In the genomic region with DNA sequence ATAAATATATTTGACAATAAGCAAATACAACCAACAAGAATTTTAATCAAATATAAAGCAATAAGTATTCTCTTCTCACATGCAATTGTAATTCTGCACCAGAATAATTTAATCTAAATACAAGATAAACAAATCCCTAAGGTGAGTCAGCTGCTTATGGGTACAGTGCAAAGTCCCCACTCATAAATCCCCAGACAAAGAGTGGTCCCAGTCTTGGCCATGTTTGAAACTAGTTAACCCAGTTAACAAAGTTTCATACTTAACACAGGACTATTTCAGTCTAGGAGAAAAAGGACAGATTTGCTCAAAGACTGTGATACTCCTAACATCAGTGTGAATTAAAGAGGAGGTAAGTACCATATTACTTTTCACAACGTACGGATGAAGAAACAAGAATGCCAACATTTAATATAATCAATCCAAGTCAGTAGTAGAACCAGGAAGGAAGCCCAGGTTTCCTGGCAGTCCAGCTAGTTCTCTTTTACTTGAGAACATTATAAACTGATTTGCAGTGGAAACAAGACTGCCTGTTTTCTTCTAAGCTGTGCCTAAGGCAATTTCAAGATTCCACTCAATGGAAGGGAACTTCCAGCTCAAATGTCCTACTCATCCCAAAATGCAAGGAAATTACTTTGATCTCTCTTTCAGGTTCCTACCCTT, we compare ENCODE assay signal across 20 cellular contexts. TPM values are rescaled to one million over a fixed set of nuclear protein-coding genes. Genes with fewer than 3 reads are reported as not detected.
DNase-seq lines count a peak whose midpoint lies in the region; ATAC-seq and TF ChIP-seq lines count a peak whose summit lies in the region.
"Had no signal": no experiment of that assay in that cellular context is flagged by ENCODE, and none has a peak within 500 bp of the region (broad histone marks: within the 10 kb centered on the region; RNA-seq: fewer than 3 reads in every experiment).

No MANE protein-coding gene starts in this region.

- peaks cover 82% of the 10 kb centered on the region for H3K4me1 Mint-ChIP-seq in CD4-positive, alpha-beta T cell (ENCODE audit: low read depth)
- peaks cover 61% of the 10 kb centered on the region for H3K4me1 Mint-ChIP-seq in activated T-helper 1 cell treated with anti-CD3 and anti-CD28 coated beads, Interleukin-12 subunit alpha, Interleukin-12 subunit beta, Interleukin-2, Interleukin-4 antibody, amounts not matched to agents 30 ng/mL and 10 ng/mL and 1 ng/mL, durations not matched to agents 14 hours and 24 hours and 36 hours (ENCODE audit: low read depth)
- H3K4me1 Mint-ChIP-seq: brain had no signal

- no peak overlapping the region for H3K9ac ChIP-seq in BLaER1

- CTCF ChIA-PET in CD4-positive, alpha-beta T cell (lab: Charles Lee) = interaction anchor here (1.8 kb wide), 1 partner anchor 11 kb away, joined by 8 read pairs; a partner anchor contains a TSS

- H3K4me2 ChIP-seq in BLaER1 = peak overlapping the region; percentile 16; the same call in 1 of the 2 replicates

- peak overlapping the region; percentile 75 for H3K27ac Mint-ChIP-seq in CD4-positive, alpha-beta T cell
- H3K27ac Mint-ChIP-seq in activated T-helper 1 cell treated with anti-CD3 and anti-CD28 coated beads, Interleukin-12 subunit alpha, Interleukin-12 subunit beta, Interleukin-2, Interleukin-4 antibody, amounts not matched to agents 30 ng/mL and 10 ng/mL and 1 ng/mL, durations not matched to agents 14 hours and 24 hours and 36 hours = no peak overlapping the region
- H3K27ac Mint-ChIP-seq: brain had no signal

- H3K4me3 ChIP-seq in BLaER1 (no peak overlapping the region), BE2C (ENCODE audit: low read depth, low read length) (no peak overlapping the region)
- H3K4me3 ChIP-seq: left ventricle myocardium inferior, skin epidermis, transverse colon had no signal

- POLR2A ChIA-PET in CD4-positive, alpha-beta T cell (lab: Charles Lee) = interaction anchor here (1.4 to 1.6 kb wide), 2 partner anchors 9 to 11 kb away, joined by 6 read pairs; a partner anchor contains a TSS

- H3K9me3 ChIP-seq in BLaER1 (peaks cover 20% of the 10 kb centered on the region), BE2C (no peaks in the 10 kb centered on the region)
- no peaks in the 10 kb centered on the region for H3K9me3 ChIP-seq in CD4-positive, alpha-beta T cell (ENCODE audit: control insufficient read depth, low read length)
- H3K9me3 ChIP-seq: Caco-2, left ventricle myocardium inferior, neutrophil, transverse colon had no signal

- H3K27me3 ChIP-seq in BLaER1 (no peaks in the 10 kb centered on the region), BE2C (no peaks in the 10 kb centered on the region)
- H3K27me3 ChIP-seq in CD4-positive, alpha-beta T cell (ENCODE audit: control insufficient read depth, insufficient read depth, low read length) = no peaks in the 10 kb centered on the region
- H3K27me3 ChIP-seq: neutrophil, transverse colon had no signal

- no peaks in the 10 kb centered on the region for H3K27me3 Mint-ChIP-seq in CD4-positive, alpha-beta T cell
- no peaks in the 10 kb centered on the region for H3K27me3 Mint-ChIP-seq in activated T-helper 1 cell treated with anti-CD3 and anti-CD28 coated beads, Interleukin-12 subunit alpha, Interleukin-12 subunit beta, Interleukin-2, Interleukin-4 antibody, amounts not matched to agents 30 ng/mL and 10 ng/mL and 1 ng/mL, durations not matched to agents 14 hours and 24 hours and 36 hours (ENCODE audit: insufficient read depth)

- peaks cover 2% of the 10 kb centered on the region for H3K9me3 Mint-ChIP-seq in CD4-positive, alpha-beta T cell
- H3K9me3 Mint-ChIP-seq in activated T-helper 1 cell treated with anti-CD3 and anti-CD28 coated beads, Interleukin-12 subunit alpha, Interleukin-12 subunit beta, Interleukin-2, Interleukin-4 antibody, amounts not matched to agents 30 ng/mL and 10 ng/mL and 1 ng/mL, durations not matched to agents 14 hours and 24 hours and 36 hours = no peaks in the 10 kb centered on the region
- H3K9me3 Mint-ChIP-seq: activated naive CD4-positive, alpha-beta T cell treated with anti-CD3 and anti-CD28 coated beads, Interleukin-2, amount 50 U/mL, for 72 hours had no signal

- H3K27ac ChIP-seq in BLaER1 = no peak overlapping the region
- no peak overlapping the region for H3K27ac ChIP-seq in CD4-positive, alpha-beta T cell (ENCODE audit: low read depth, low read length)
- H3K27ac ChIP-seq: left ventricle myocardium inferior, neutrophil, transverse colon had no signal

- no peak for DNase-seq in CD4-positive, alpha-beta T cell
- no peak for DNase-seq in activated T-helper 1 cell treated with anti-CD3 and anti-CD28 coated beads, Interleukin-12 subunit alpha, Interleukin-12 subunit beta, Interleukin-2, Interleukin-4 antibody, amounts not matched to agents 30 ng/mL and 10 ng/mL and 1 ng/mL, durations not matched to agents 14 hours and 24 hours and 36 hours (ENCODE audit: low spot score)
- DNase-seq in left colon (no peak), BE2C (no peak)
- DNase-seq: Caco-2; left ventricle myocardium inferior; NCI-H1417 treated with DMSO at 0.1 percent for 48 hours; NCI-H510A; stimulated activated CD4-positive, alpha-beta T cell treated with anti-CD3 and anti-CD28 coated beads, Interleukin-2, amount 100 ng/mL, for 24 hours; transverse colon had no signal

- H3K4me3 Mint-ChIP-seq in CD4-positive, alpha-beta T cell = peak overlapping the region; percentile 89
- H3K4me3 Mint-ChIP-seq in activated T-helper 1 cell treated with anti-CD3 and anti-CD28 coated beads, Interleukin-12 subunit alpha, Interleukin-12 subunit beta, Interleukin-2, Interleukin-4 antibody, amounts not matched to agents 30 ng/mL and 10 ng/mL and 1 ng/mL, durations not matched to agents 14 hours and 24 hours and 36 hours = peak overlapping the region; percentile 62
- H3K4me3 Mint-ChIP-seq: brain had no signal

- intact Hi-C loops in CD4-positive, alpha-beta T cell (cut with DNase I, micrococcal nuclease) = no loop called here
- intact Hi-C loops in activated T-helper 1 cell treated with anti-CD3 and anti-CD28 coated beads, Interleukin-12 subunit alpha, Interleukin-12 subunit beta, Interleukin-2, Interleukin-4 antibody, amounts not matched to agents 30 ng/mL and 10 ng/mL and 1 ng/mL, durations not matched to agents 14 hours and 24 hours and 36 hours (cut with micrococcal nuclease) = no loop called here
- intact Hi-C loops in left colon (cut with DNase I, micrococcal nuclease) = no loop called here

- no peak for ATAC-seq in CD4-positive, alpha-beta T cell (ENCODE audit: poor library complexity)
- peak; percentile 86 for ATAC-seq in left colon
- no peak for ATAC-seq in HG02610 (IDR thresholded peaks at IDR 0.05; ENCODE audit: unreplicated experiment)
- no peak for ATAC-seq in GM21619 (IDR thresholded peaks at IDR 0.05; ENCODE audit: unreplicated experiment)

- H3K36me3 ChIP-seq in BLaER1 = no peaks in the 10 kb centered on the region
- no peaks in the 10 kb centered on the region for H3K36me3 ChIP-seq in BE2C
- H3K36me3 ChIP-seq: left ventricle myocardium inferior, neutrophil, transverse colon had no signal

- TF ChIP-seq CTCF in CD4-positive, alpha-beta T cell (IDR thresholded peaks at IDR 0.05) = no peak
- no peak for TF ChIP-seq CTCF in BE2C (IDR thresholded peaks at IDR 0.05; ENCODE audit: low read depth, low read length)

- no peaks in the 10 kb centered on the region for H4K20me1 ChIP-seq in BLaER1

- H3K4me1 ChIP-seq in BLaER1 (peaks cover 29% of the 10 kb centered on the region), BE2C (no peaks in the 10 kb centered on the region)
- H3K4me1 ChIP-seq: Caco-2, left ventricle myocardium inferior had no signal

- peaks cover 69% of the 10 kb centered on the region for H3K36me3 Mint-ChIP-seq in CD4-positive, alpha-beta T cell (ENCODE audit: low read depth)
- H3K36me3 Mint-ChIP-seq in activated T-helper 1 cell treated with anti-CD3 and anti-CD28 coated beads, Interleukin-12 subunit alpha, Interleukin-12 subunit beta, Interleukin-2, Interleukin-4 antibody, amounts not matched to agents 30 ng/mL and 10 ng/mL and 1 ng/mL, durations not matched to agents 14 hours and 24 hours and 36 hours (ENCODE audit: low read depth) = peaks cover 44% of the 10 kb centered on the region

RNA-seq across cellular contexts. Expression of a gene that starts 10.4 kb away (rescaled TPM):
- 10 to 100 TPM; 24.3 to 28.7 TPM for total RNA-seq in CD4-positive, alpha-beta T cell
- total RNA-seq in activated T-helper 1 cell treated with anti-CD3 and anti-CD28 coated beads, Interleukin-12 subunit alpha, Interleukin-12 subunit beta, Interleukin-2, Interleukin-4 antibody, amounts not matched to agents 30 ng/mL and 10 ng/mL and 1 ng/mL, durations not matched to agents 14 hours and 24 hours and 36 hours = 3.1 and 4.6 TPM in 2 replicates
- 1 to 10 TPM; 2.0 TPM for total RNA-seq in left colon
- polyA plus RNA-seq in BE2C (2012; ENCODE audit: insufficient read depth, insufficient read length, low read depth) = not detected
- total RNA-seq: Daoy, left ventricle myocardium inferior, MCF 10A, pulmonary artery endothelial cell had no signal
